8 cellular contexts compared by ENCODE assay signal in the genomic region with DNA sequence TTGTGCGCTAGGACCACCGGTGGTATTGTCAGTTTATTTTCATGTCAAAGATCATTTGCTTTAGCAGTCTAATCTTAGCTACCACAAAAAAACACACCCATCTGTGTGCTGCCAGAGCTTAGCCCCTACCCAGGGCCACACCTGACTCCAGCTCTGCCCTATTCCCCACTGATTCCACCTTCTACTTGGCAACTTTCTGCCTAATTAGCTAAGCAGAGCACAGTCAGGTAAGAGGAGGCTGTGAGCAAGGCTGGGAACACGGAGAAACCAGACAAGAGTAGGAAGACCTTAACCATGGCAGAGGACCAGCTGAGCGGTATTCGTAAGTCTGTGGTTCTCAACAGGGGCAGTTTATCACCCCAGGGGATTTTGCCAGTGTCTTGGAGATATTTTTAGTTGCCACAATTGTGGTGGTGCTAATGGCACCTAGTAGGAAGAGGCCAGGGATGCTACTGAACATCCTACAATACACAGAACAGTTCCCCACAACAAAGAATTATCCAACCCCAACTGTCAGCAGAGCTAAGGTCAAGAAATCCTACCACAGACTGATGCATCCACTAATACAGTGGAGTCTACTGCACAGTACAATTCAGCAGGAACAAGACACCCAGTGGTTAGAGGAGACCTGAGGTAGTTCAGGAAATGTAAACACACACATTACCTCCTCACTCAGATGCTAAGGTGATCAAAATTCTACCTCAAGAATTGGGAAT.
DNase-seq lines count a peak whose midpoint lies in the region; ATAC-seq and TF ChIP-seq lines count a peak whose summit lies in the region.

No MANE protein-coding gene starts in this region.

- ATAC-seq in HG03064 (IDR thresholded peaks at IDR 0.05; ENCODE audit: low read depth, unreplicated experiment) (peak; percentile 56), omental fat pad (ENCODE audit: low FRiP score) (peak; percentile 44)

- no peak for TF ChIP-seq CTCF in omental fat pad (IDR thresholded peaks at IDR 0.05)

- DNase-seq in NCI-H526 (lab: John Stamatoyannopoulos, UW) (peak; percentile 19 to 30), NCI-H526 treated with DMSO at 0.1 percent for 48 hours (lab: John Stamatoyannopoulos, UW) (no peak), omental fat pad (ENCODE audit: low spot score) (no peak), inferior parietal cortex (ENCODE audit: extremely low spot score) (no peak), NCI-H82 treated with DMSO at 0.1 percent for 48 hours (lab: John Stamatoyannopoulos, UW; ENCODE audit: unreplicated experiment) (no peak)
- DNase-seq in activated T-cell treated with anti-CD3 and anti-CD28 coated beads, Interleukin-2, amount 50 U/mL, for 48 hours = peak; percentile 45 to 47
- DNase-seq in stimulated activated CD4-positive, alpha-beta T cell treated with anti-CD3 and anti-CD28 coated beads, Interleukin-2, amount 100 ng/mL, for 48 hours = no peak

Comparison
In these comparisons a context has a peak if more than half of its experiments do, and no peak if none do; other contexts are left out.
1. DNase-seq: peak in NCI-H526 (2 of 2) and activated T-cell treated with anti-CD3 and anti-CD28 coated beads, Interleukin-2, amount 50 U/mL, for 48 hours (2 of 2); none in NCI-H526 treated with DMSO at 0.1 percent for 48 hours (single experiment), omental fat pad (single experiment), inferior parietal cortex (single experiment), NCI-H82 treated with DMSO at 0.1 percent for 48 hours (single experiment) and stimulated activated CD4-positive, alpha-beta T cell treated with anti-CD3 and anti-CD28 coated beads, Interleukin-2, amount 100 ng/mL, for 48 hours (0 of 2).